22 cellular contexts compared by ENCODE assay signal in genomic region chr4:35247047-35247446, GRCh38.
"Had no signal": no experiment of that assay in that cellular context is flagged by ENCODE, and none has a peak within 500 bp of the region (broad histone marks: within the 10 kb centered on the region; RNA-seq: fewer than 3 reads in every experiment).

No MANE protein-coding gene starts in this region.

- H3K9me3 ChIP-seq: lower lobe of right lung had no signal

- H3K27me3 Mint-ChIP-seq: activated naive CD8-positive, alpha-beta T cell treated with anti-CD3 and anti-CD28 coated beads for 36 hours; activated T-helper 17 cell treated with anti-CD3 and anti-CD28 coated beads, Interleukin-2, amount 50 U/mL, for 72 hours; naive thymus-derived CD4-positive, alpha-beta T cell; stimulated activated naive CD8-positive, alpha-beta T cell treated with anti-CD3 and anti-CD28 coated beads, Interleukin-15, amount 100 ng/mL, for 72 hours had no signal

- H3K4me1 Mint-ChIP-seq: activated naive CD8-positive, alpha-beta T cell treated with anti-CD3 and anti-CD28 coated beads for 36 hours; activated T-helper 17 cell treated with anti-CD3 and anti-CD28 coated beads, Interleukin-2, amount 50 U/mL, for 72 hours; endodermal cell; naive thymus-derived CD4-positive, alpha-beta T cell; neural crest cell; stimulated activated effector memory CD8-positive, alpha-beta T cell treated with anti-CD3 and anti-CD28 coated beads, Interleukin-12 subunit alpha, Interleukin-12 subunit beta, amount 100 ng/mL, for 72 hours; stimulated activated naive CD8-positive, alpha-beta T cell treated with anti-CD3 and anti-CD28 coated beads, Interleukin-15, amount 100 ng/mL, for 72 hours had no signal

- H3K4me3 Mint-ChIP-seq: activated CD8-positive, alpha-beta T cell treated with anti-CD3 and anti-CD28 coated beads, Interleukin-2, amount 10 ng/mL, durations not matched to agents 7 days and 5 days; activated naive CD8-positive, alpha-beta T cell treated with anti-CD3 and anti-CD28 coated beads for 36 hours; activated T-helper 17 cell treated with anti-CD3 and anti-CD28 coated beads, Interleukin-2, amount 50 U/mL, for 72 hours; endodermal cell; naive thymus-derived CD4-positive, alpha-beta T cell; neural crest cell; stimulated activated effector memory CD8-positive, alpha-beta T cell treated with anti-CD3 and anti-CD28 coated beads, Interleukin-12 subunit alpha, Interleukin-12 subunit beta, amount 100 ng/mL, for 72 hours; stimulated activated naive CD8-positive, alpha-beta T cell treated with anti-CD3 and anti-CD28 coated beads, Interleukin-15, amount 100 ng/mL, for 72 hours had no signal

- ATAC-seq: activated CD8-positive, alpha-beta T cell treated with anti-CD3 and anti-CD28 coated beads, Interleukin-2, amount 10 ng/mL, durations not matched to agents 7 days and 5 days; activated T-helper 17 cell treated with anti-CD3 and anti-CD28 coated beads, Interleukin-2, amount 50 U/mL, for 72 hours; heart left ventricle; lower lobe of right lung; naive thymus-derived CD4-positive, alpha-beta T cell; sciatic nerve; stimulated activated effector memory CD8-positive, alpha-beta T cell treated with anti-CD3 and anti-CD28 coated beads, Interleukin-12 subunit alpha, Interleukin-12 subunit beta, amount 100 ng/mL, for 72 hours; stimulated activated naive CD8-positive, alpha-beta T cell treated with anti-CD3 and anti-CD28 coated beads, Interleukin-15, amount 100 ng/mL, for 72 hours had no signal

- H3K27ac Mint-ChIP-seq: activated CD8-positive, alpha-beta T cell treated with anti-CD3 and anti-CD28 coated beads, Interleukin-2, amount 10 ng/mL, durations not matched to agents 7 days and 5 days; activated naive CD8-positive, alpha-beta T cell treated with anti-CD3 and anti-CD28 coated beads for 36 hours; activated T-helper 17 cell treated with anti-CD3 and anti-CD28 coated beads, Interleukin-2, amount 50 U/mL, for 72 hours; endodermal cell; naive thymus-derived CD4-positive, alpha-beta T cell; stimulated activated effector memory CD8-positive, alpha-beta T cell treated with anti-CD3 and anti-CD28 coated beads, Interleukin-12 subunit alpha, Interleukin-12 subunit beta, amount 100 ng/mL, for 72 hours; stimulated activated naive CD8-positive, alpha-beta T cell treated with anti-CD3 and anti-CD28 coated beads, Interleukin-15, amount 100 ng/mL, for 72 hours had no signal

- H3K36me3 Mint-ChIP-seq: activated naive CD8-positive, alpha-beta T cell treated with anti-CD3 and anti-CD28 coated beads for 36 hours; naive thymus-derived CD4-positive, alpha-beta T cell; stimulated activated effector memory CD8-positive, alpha-beta T cell treated with anti-CD3 and anti-CD28 coated beads, Interleukin-12 subunit alpha, Interleukin-12 subunit beta, amount 100 ng/mL, for 72 hours had no signal

- H3K4me3 ChIP-seq: coronary artery, heart left ventricle, lower lobe of right lung, tibial nerve had no signal

- H3K27me3 ChIP-seq: heart left ventricle, tibial nerve had no signal

- DNase-seq: activated CD4-positive, alpha-beta T cell treated with anti-CD3 and anti-CD28 coated beads for 1 hour; activated CD4-positive, alpha-beta T cell treated with anti-CD3 and anti-CD28 coated beads, Interleukin-2, amount 50 U/mL, for 1 hour; activated CD8-positive, alpha-beta T cell treated with anti-CD3 and anti-CD28 coated beads, Interleukin-2, amount 10 ng/mL, durations not matched to agents 7 days and 5 days; activated naive CD8-positive, alpha-beta T cell treated with anti-CD3 and anti-CD28 coated beads for 36 hours; activated T-cell treated with anti-CD3 and anti-CD28 coated beads, Interleukin-2, amount 50 U/mL, for 1 hour; endodermal cell; heart left ventricle; islet precursor cell; lower lobe of right lung; naive thymus-derived CD4-positive, alpha-beta T cell; posterior cingulate gyrus; small intestine; stimulated activated CD4-positive, alpha-beta T cell treated with anti-CD3 and anti-CD28 coated beads, Interleukin-2, amount 100 ng/mL, for 24 hours; stimulated activated naive CD8-positive, alpha-beta T cell treated with anti-CD3 and anti-CD28 coated beads, Interleukin-15, amount 100 ng/mL, for 72 hours; WERI-Rb-1 had no signal

- H3K27ac ChIP-seq: coronary artery, epithelial cell of prostate, heart left ventricle, lower lobe of right lung, tibial nerve, WERI-Rb-1 had no signal

- H3K36me3 ChIP-seq: heart left ventricle, lower lobe of right lung, tibial nerve, WERI-Rb-1 had no signal

- H3K4me1 ChIP-seq: heart left ventricle, lower lobe of right lung, tibial nerve had no signal

- H3K9me3 Mint-ChIP-seq: activated naive CD8-positive, alpha-beta T cell treated with anti-CD3 and anti-CD28 coated beads for 36 hours; endodermal cell; neural crest cell had no signal
